Comparison of ENCODE assay signal across 35 cellular contexts in genomic region chr3:15117011-15117410, GRCh38.
"Had no signal": no experiment of that assay in that cellular context is flagged by ENCODE, and none has a peak within 500 bp of the region (broad histone marks: within the 10 kb centered on the region; RNA-seq: fewer than 3 reads in every experiment).

No MANE protein-coding gene starts in this region.

- H3K9me3 ChIP-seq: adrenal gland, body of pancreas, breast epithelium had no signal

- ATAC-seq: activated CD8-positive, alpha-beta T cell treated with anti-CD3 and anti-CD28 coated beads for 36 hours; activated naive CD4-positive, alpha-beta T cell treated with anti-CD3 and anti-CD28 coated beads, Interleukin-2, amount 50 U/mL, for 72 hours; activated T-cell treated with anti-CD3 and anti-CD28 coated beads, Interleukin-2, amount 50 U/mL, for 4 hours; activated T-cell treated with anti-CD3 and anti-CD28 coated beads, Interleukin-2, amount 50 U/mL, for 72 hours; activated T-helper 17 cell treated with anti-CD3 and anti-CD28 coated beads, Interleukin-2, amount 50 U/mL, for 72 hours; body of pancreas had no signal

- H3K27ac ChIP-seq: adrenal gland, body of pancreas, brain microvascular endothelial cell, breast epithelium, VCaP had no signal

- DNase-seq: activated B cell treated with CpG ODN at 0.5 μM for 24 hours; activated CD4-positive, alpha-beta memory T cell treated with anti-CD3 and anti-CD28 coated beads for 36 hours; activated CD4-positive, alpha-beta T cell treated with anti-CD3 and anti-CD28 coated beads for 4 hours; activated CD4-positive, alpha-beta T cell treated with anti-CD3 and anti-CD28 coated beads, Interleukin-2, amount 10 ng/mL, durations not matched to agents 24 days and 14 days; activated CD4-positive, alpha-beta T cell treated with anti-CD3 and anti-CD28 coated beads, Interleukin-2, amount 50 U/mL, for 1 hour; activated CD4-positive, alpha-beta T cell treated with anti-CD3 and anti-CD28 coated beads, Interleukin-2, amount 50 U/mL, for 4 hours; activated CD4-positive, CD25-positive, alpha-beta regulatory T cell treated with anti-CD3 and anti-CD28 coated beads, Interleukin-2, amount 50 U/mL, for 72 hours; activated CD8-positive, alpha-beta memory T cell treated with anti-CD3 and anti-CD28 coated beads, Interleukin-2, amount 50 U/mL, for 4 hours; activated CD8-positive, alpha-beta T cell treated with anti-CD3 and anti-CD28 coated beads for 36 hours; activated effector memory CD4-positive, alpha-beta T cell treated with anti-CD3 and anti-CD28 coated beads, Interleukin-2, amount 50 U/mL, for 16 hours; activated gamma-delta T cell treated with Interleukin-2 at 50 U/mL for 16 hours; activated naive CD4-positive, alpha-beta T cell; activated naive CD4-positive, alpha-beta T cell treated with anti-CD3 and anti-CD28 coated beads for 36 hours; activated naive CD4-positive, alpha-beta T cell treated with anti-CD3 and anti-CD28 coated beads, Interleukin-2, amount 50 U/mL, for 16 hours; activated naive CD8-positive, alpha-beta T cell treated with anti-CD3 and anti-CD28 coated beads for 36 hours; activated T-cell treated with anti-CD3 and anti-CD28 coated beads for 4 hours; activated T-cell treated with anti-CD3 and anti-CD28 coated beads, Interleukin-2, amount 50 U/mL, for 1 hour; activated T-cell treated with anti-CD3 and anti-CD28 coated beads, Interleukin-2, amount 50 U/mL, for 4 hours; activated T-cell treated with anti-CD3 and anti-CD28 coated beads, Interleukin-2, amount 50 U/mL, for 72 hours; amniotic stem cell; aorta; body of pancreas; brain microvascular endothelial cell; caudate nucleus; cerebellar nuclear complex; T-helper 1 cell; T-helper 2 cell; T-helper 9 cell had no signal

- H3K36me3 ChIP-seq: adrenal gland, brain microvascular endothelial cell, breast epithelium had no signal

- H3K4me1 ChIP-seq: adrenal gland, breast epithelium had no signal

- H3K27me3 ChIP-seq: adrenal gland, body of pancreas, brain microvascular endothelial cell, breast epithelium had no signal

- FAIRE-seq: astrocyte, TTC549 had no signal

- H3K4me3 ChIP-seq: adrenal gland, body of pancreas, breast epithelium had no signal
